1 cellular context compared by ENCODE assay signal in genomic region chr12:51941669-51942455, GRCh38.
TF ChIP-seq lines count a peak whose summit lies in the region.

No MANE protein-coding gene starts in this region.

TF ChIP-seq in HepG2, 621 proteins besides CTCF, POLR2A, EP300 and RAD21:
- TF ChIP-seq CEBPB (IDR thresholded peaks at IDR 0.05; ENCODE audit: borderline replicate concordance, low read depth, low read length) (peak; percentile 3; the same call in 1 of the 2 replicates), FOXA3 (CRISPR knock-in tag; IDR thresholded peaks at IDR 0.05) (no peak), ZBTB7A (CRISPR knock-in tag; IDR thresholded peaks at IDR 0.05) (no peak), PREB (CRISPR knock-in tag; IDR thresholded peaks at IDR 0.05) (no peak)
